13 cellular contexts compared by ENCODE assay signal in genomic region chr2:52336951-52337350, GRCh38.
"Had no signal": no experiment of that assay in that cellular context is flagged by ENCODE, and none has a peak within 500 bp of the region (broad histone marks: within the 10 kb centered on the region; RNA-seq: fewer than 3 reads in every experiment).

No MANE protein-coding gene starts in this region.

- ATAC-seq: activated CD4-positive, alpha-beta T cell treated with anti-CD3 and anti-CD28 coated beads for 36 hours; activated CD8-positive, alpha-beta memory T cell treated with anti-CD3 and anti-CD28 coated beads, Interleukin-2, amount 10 ng/mL, durations not matched to agents 7 days and 5 days; lower lobe of right lung had no signal

- H3K4me3 Mint-ChIP-seq: activated CD4-positive, alpha-beta memory T cell treated with anti-CD3 and anti-CD28 coated beads, Interleukin-2, amount 10 ng/mL, durations not matched to agents 7 days and 5 days; activated CD4-positive, alpha-beta T cell treated with anti-CD3 and anti-CD28 coated beads for 36 hours; activated CD8-positive, alpha-beta memory T cell treated with anti-CD3 and anti-CD28 coated beads, Interleukin-2, amount 10 ng/mL, durations not matched to agents 7 days and 5 days; stimulated activated naive CD8-positive, alpha-beta T cell treated with anti-CD3 and anti-CD28 coated beads, Interleukin-15, Interleukin-2, amounts not matched to agents 100 ng/mL and 50 ng/mL, for 24 hours had no signal

- H3K4me1 ChIP-seq: lower lobe of right lung, vagina had no signal

- H3K36me3 Mint-ChIP-seq: activated CD8-positive, alpha-beta memory T cell treated with anti-CD3 and anti-CD28 coated beads, Interleukin-2, amount 10 ng/mL, durations not matched to agents 7 days and 5 days had no signal

- H3K4me1 Mint-ChIP-seq: activated CD4-positive, alpha-beta memory T cell treated with anti-CD3 and anti-CD28 coated beads, Interleukin-2, amount 10 ng/mL, durations not matched to agents 7 days and 5 days; activated CD4-positive, alpha-beta T cell treated with anti-CD3 and anti-CD28 coated beads for 36 hours; activated CD8-positive, alpha-beta memory T cell treated with anti-CD3 and anti-CD28 coated beads, Interleukin-2, amount 10 ng/mL, durations not matched to agents 7 days and 5 days had no signal

- H3K36me3 ChIP-seq: brain microvascular endothelial cell, lower lobe of right lung, vagina had no signal

- H3K4me3 ChIP-seq: dorsolateral prefrontal cortex, lower lobe of right lung, vagina had no signal

- H3K27me3 ChIP-seq: brain microvascular endothelial cell, dorsolateral prefrontal cortex, vagina had no signal

- H3K9me3 Mint-ChIP-seq: stimulated activated naive CD8-positive, alpha-beta T cell treated with anti-CD3 and anti-CD28 coated beads, Interleukin-15, Interleukin-2, amounts not matched to agents 100 ng/mL and 50 ng/mL, for 24 hours had no signal

- H3K27ac ChIP-seq: brain microvascular endothelial cell, dorsolateral prefrontal cortex, lower lobe of right lung, vagina had no signal

- H3K27me3 Mint-ChIP-seq: activated CD4-positive, alpha-beta memory T cell treated with anti-CD3 and anti-CD28 coated beads, Interleukin-2, amount 10 ng/mL, durations not matched to agents 7 days and 5 days; activated CD4-positive, alpha-beta T cell treated with anti-CD3 and anti-CD28 coated beads for 36 hours; activated CD8-positive, alpha-beta memory T cell treated with anti-CD3 and anti-CD28 coated beads, Interleukin-2, amount 10 ng/mL, durations not matched to agents 7 days and 5 days; stimulated activated naive CD8-positive, alpha-beta T cell treated with anti-CD3 and anti-CD28 coated beads, Interleukin-15, Interleukin-2, amounts not matched to agents 100 ng/mL and 50 ng/mL, for 24 hours had no signal

- H3K9me3 ChIP-seq: lower lobe of right lung, vagina had no signal

- H3K27ac Mint-ChIP-seq: activated CD4-positive, alpha-beta memory T cell treated with anti-CD3 and anti-CD28 coated beads, Interleukin-2, amount 10 ng/mL, durations not matched to agents 7 days and 5 days; activated CD4-positive, alpha-beta T cell treated with anti-CD3 and anti-CD28 coated beads for 36 hours; activated CD8-positive, alpha-beta memory T cell treated with anti-CD3 and anti-CD28 coated beads, Interleukin-2, amount 10 ng/mL, durations not matched to agents 7 days and 5 days; activated T-helper 2 cell treated with anti-CD3 and anti-CD28 coated beads, Interferon-gamma antibody, Interleukin-2, Interleukin-4, amounts not matched to agents 10 μg/mL and 5 μg/mL and 100 μg/mL, durations not matched to agents 14 hours and 24 hours and 36 hours; stimulated activated naive CD8-positive, alpha-beta T cell treated with anti-CD3 and anti-CD28 coated beads, Interleukin-15, Interleukin-2, amounts not matched to agents 100 ng/mL and 50 ng/mL, for 24 hours had no signal

- DNase-seq: activated CD4-positive, alpha-beta memory T cell treated with anti-CD3 and anti-CD28 coated beads, Interleukin-2, amount 10 ng/mL, durations not matched to agents 7 days and 5 days; activated CD4-positive, alpha-beta T cell treated with anti-CD3 and anti-CD28 coated beads for 36 hours; activated CD8-positive, alpha-beta memory T cell treated with anti-CD3 and anti-CD28 coated beads, Interleukin-2, amount 10 ng/mL, durations not matched to agents 7 days and 5 days; activated naive CD4-positive, alpha-beta T cell treated with Interleukin-2 at 50 U/mL for 16 hours; anterior cingulate cortex; brain microvascular endothelial cell; central memory CD4-positive, alpha-beta T cell; dorsolateral prefrontal cortex; lower lobe of right lung; T-helper 2 cell had no signal
